Comparison of ENCODE assay signal across 30 cellular contexts in genomic region chr4:105651879-105652640, GRCh38.
"Had no signal": no experiment of that assay in that cellular context is flagged by ENCODE, and none has a peak within 500 bp of the region (broad histone marks: within the 10 kb centered on the region; RNA-seq: fewer than 3 reads in every experiment).

No MANE protein-coding gene starts in this region.

- H3K27ac ChIP-seq: adrenal gland, esophagus squamous epithelium, ovary, suprapubic skin, tibial artery, upper lobe of right lung, VCaP had no signal

- DNase-seq: activated CD4-positive, alpha-beta T cell treated with anti-CD3 and anti-CD28 coated beads for 48 hours; activated CD4-positive, alpha-beta T cell treated with anti-CD3 and anti-CD28 coated beads, Interleukin-2, amount 50 U/mL, for 48 hours; activated CD8-positive, alpha-beta memory T cell treated with anti-CD3 and anti-CD28 coated beads for 24 hours; activated effector memory CD4-positive, alpha-beta T cell treated with anti-CD3 and anti-CD28 coated beads, Interleukin-2, amount 50 U/mL, for 16 hours; activated naive CD4-positive, alpha-beta T cell treated with anti-CD3 and anti-CD28 coated beads for 36 hours; activated naive CD8-positive, alpha-beta T cell treated with anti-CD3 and anti-CD28 coated beads for 36 hours; activated T-cell treated with anti-CD3 and anti-CD28 coated beads, Interleukin-2, amount 50 U/mL, for 1 hour; adrenal gland; aorta; caudate nucleus; endodermal cell; esophagus squamous epithelium; foreskin melanocyte; left cardiac atrium; mammary epithelial cell; nephron progenitor cell; ovary; stimulated activated CD4-positive, alpha-beta T cell treated with anti-CD3 and anti-CD28 coated beads, Interleukin-15, amount 100 ng/mL, for 24 hours; stimulated activated naive CD4-positive, alpha-beta T cell; T-helper 9 cell; tibial artery; upper lobe of right lung had no signal

- H3K36me3 ChIP-seq: adrenal gland, esophagus squamous epithelium, ovary, suprapubic skin, tibial artery, upper lobe of right lung had no signal

- FAIRE-seq: TTC549 had no signal

- H3K27me3 ChIP-seq: adrenal gland, esophagus squamous epithelium, ovary, suprapubic skin, tibial artery, upper lobe of right lung had no signal

- H3K9me3 ChIP-seq: adrenal gland, esophagus squamous epithelium, ovary, suprapubic skin, tibial artery, upper lobe of right lung had no signal

- H3K36me3 Mint-ChIP-seq: activated naive CD8-positive, alpha-beta T cell treated with anti-CD3 and anti-CD28 coated beads for 36 hours; brain had no signal

- H3K9me3 Mint-ChIP-seq: activated naive CD4-positive, alpha-beta T cell treated with anti-CD3 and anti-CD28 coated beads for 36 hours; activated naive CD8-positive, alpha-beta T cell treated with anti-CD3 and anti-CD28 coated beads for 36 hours; activated T-helper 1 cell treated with anti-CD3 and anti-CD28 coated beads, Interleukin-12 subunit alpha, Interleukin-12 subunit beta, Interleukin-2, Interleukin-4 antibody, amounts not matched to agents 30 ng/mL and 10 ng/mL and 1 ng/mL, durations not matched to agents 14 hours and 24 hours and 36 hours; brain; endodermal cell; nephron progenitor cell; T-helper 1 cell treated with Interleukin-12 subunit alpha and Interleukin-12 subunit beta and Interleukin-4 antibody, amounts not matched to agents 30 μg/mL and 1 μg/mL, for 36 hours had no signal

- H3K4me3 Mint-ChIP-seq: activated naive CD4-positive, alpha-beta T cell treated with anti-CD3 and anti-CD28 coated beads for 36 hours; activated naive CD8-positive, alpha-beta T cell treated with anti-CD3 and anti-CD28 coated beads for 36 hours; activated T-helper 1 cell treated with anti-CD3 and anti-CD28 coated beads, Interleukin-12 subunit alpha, Interleukin-12 subunit beta, Interleukin-2, Interleukin-4 antibody, amounts not matched to agents 30 ng/mL and 10 ng/mL and 1 ng/mL, durations not matched to agents 14 hours and 24 hours and 36 hours; endodermal cell; nephron progenitor cell; T-helper 1 cell treated with Interleukin-12 subunit alpha and Interleukin-12 subunit beta and Interleukin-4 antibody, amounts not matched to agents 30 μg/mL and 1 μg/mL, for 36 hours had no signal

- H3K4me1 Mint-ChIP-seq: activated naive CD8-positive, alpha-beta T cell treated with anti-CD3 and anti-CD28 coated beads for 36 hours; brain; endodermal cell; nephron progenitor cell had no signal

- H3K4me3 ChIP-seq: adrenal gland, esophagus squamous epithelium, ovary, suprapubic skin, tibial artery, upper lobe of right lung had no signal

- H3K27me3 Mint-ChIP-seq: progenitor cell of endocrine pancreas had no signal

- H3K27ac Mint-ChIP-seq: activated naive CD4-positive, alpha-beta T cell treated with anti-CD3 and anti-CD28 coated beads for 36 hours; activated naive CD8-positive, alpha-beta T cell treated with anti-CD3 and anti-CD28 coated beads for 36 hours; activated T-helper 1 cell treated with anti-CD3 and anti-CD28 coated beads, Interleukin-12 subunit alpha, Interleukin-12 subunit beta, Interleukin-2, Interleukin-4 antibody, amounts not matched to agents 30 ng/mL and 10 ng/mL and 1 ng/mL, durations not matched to agents 14 hours and 24 hours and 36 hours; endodermal cell; nephron progenitor cell; progenitor cell of endocrine pancreas; T-helper 1 cell treated with Interleukin-12 subunit alpha and Interleukin-12 subunit beta and Interleukin-4 antibody, amounts not matched to agents 30 μg/mL and 1 μg/mL, for 36 hours had no signal

- ATAC-seq: activated CD4-positive, CD25-positive, alpha-beta regulatory T cell treated with anti-CD3 and anti-CD28 coated beads, Interleukin-2, amount 50 U/mL, for 24 hours; left cardiac atrium; upper lobe of right lung had no signal

- H3K4me1 ChIP-seq: adrenal gland, esophagus squamous epithelium, suprapubic skin, tibial artery, upper lobe of right lung had no signal
